Comparison of ENCODE assay signal across 19 cellular contexts in the genomic region with DNA sequence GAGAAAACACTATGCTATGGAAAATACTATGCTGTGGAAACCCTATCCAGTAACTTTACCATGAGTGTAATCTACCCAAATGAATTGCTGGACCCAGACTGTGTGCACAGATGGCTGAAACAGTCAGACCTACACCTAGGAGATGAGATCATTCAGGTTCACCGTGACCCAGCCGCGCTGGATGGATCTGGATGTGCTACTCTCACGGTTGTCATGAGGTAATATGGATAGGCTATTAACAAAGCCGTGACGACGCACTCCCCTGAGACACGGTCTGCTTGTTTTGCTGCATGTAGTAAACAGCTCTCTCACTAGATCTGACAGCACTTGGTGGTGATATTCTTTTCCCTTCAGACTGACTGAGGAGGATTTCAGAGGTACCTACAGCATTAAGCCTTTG.
DNase-seq lines count a peak whose midpoint lies in the region; ATAC-seq, FAIRE-seq and TF ChIP-seq lines count a peak whose summit lies in the region.
"Had no signal": no experiment of that assay in that cellular context is flagged by ENCODE, and none has a peak within 500 bp of the region (broad histone marks: within the 10 kb centered on the region; RNA-seq: fewer than 3 reads in every experiment).

No MANE protein-coding gene starts in this region.

- H3K36me3 ChIP-seq in right atrium auricular region (no peaks in the 10 kb centered on the region), kidney (ENCODE audit: control insufficient read depth in 1 of 2, insufficient read depth in 2 of 2, low read length in 2 of 2) (no peaks in the 10 kb centered on the region), testis (ENCODE audit: low read depth, missing control alignments) (no peaks in the 10 kb centered on the region), uterus (no peaks in the 10 kb centered on the region)
- H3K36me3 ChIP-seq: BE2C had no signal

- DNase-seq in Right ventricle myocardium superior (peak; percentile 27), right atrium auricular region (ENCODE audit: low spot score) (no peak), NCI-H510A treated with DMSO at 0.1 percent for 48 hours (lab: John Stamatoyannopoulos, UW) (peak; percentile 48), kidney (peak; percentile 38), testis (peak; percentile 17), uterus (no peak)
- no peak for DNase-seq in activated T-cell treated with anti-CD3 and anti-CD28 coated beads, Interleukin-2, amount 50 U/mL, for 24 hours
- DNase-seq: BE2C; CD4-positive, alpha-beta memory T cell; NCI-H146; NCI-H524 treated with DMSO at 0.1 percent for 48 hours; NK-92 treated with Interleukin-12 subunit alpha and Interleukin-12 subunit beta, amount 100 ng/mL, for 24 hours; PC-3; T-cell had no signal

- no peak overlapping the region for H3K9ac ChIP-seq in kidney (ENCODE audit: low read length in 2 of 2)

- no peaks in the 10 kb centered on the region for H3K27me3 ChIP-seq in right atrium auricular region
- no peaks in the 10 kb centered on the region for H3K27me3 ChIP-seq in testis
- H3K27me3 ChIP-seq in uterus, result no peaks in the 10 kb centered on the region
- H3K27me3 ChIP-seq: BE2C had no signal

- WGBS in testis, 2 donors, result 72 to 77% methylated on average over 8 of the region's 8 CpGs

- no peak for ATAC-seq in Right ventricle myocardium superior (ENCODE audit: poor library complexity)
- ATAC-seq in HG03520 (IDR thresholded peaks at IDR 0.05; ENCODE audit: unreplicated experiment), result no peak
- ATAC-seq: HCT116, PC-3, T-cell had no signal

- peaks cover 16% of the 10 kb centered on the region for H3K9me3 Mint-ChIP-seq in activated T-cell treated with anti-CD3 and anti-CD28 coated beads, Interleukin-2, amount 50 U/mL, for 24 hours

- intact Hi-C loops in Right ventricle myocardium superior (cut with DNase I) (no loop called here), kidney (cut with DNase I) (no loop called here), testis (cut with DNase I; ENCODE audit: low total_unique reads) (no loop called here), uterus (cut with DNase I; ENCODE audit: low total_unique reads) (no loop called here)

- H3K27me3 Mint-ChIP-seq in activated T-cell treated with anti-CD3 and anti-CD28 coated beads, Interleukin-2, amount 50 U/mL, for 24 hours, result no peaks in the 10 kb centered on the region
- H3K27me3 Mint-ChIP-seq: CD4-positive, alpha-beta memory T cell; IgD-negative memory B cell; T-cell had no signal

- no peak overlapping the region for H3K27ac Mint-ChIP-seq in activated T-cell treated with anti-CD3 and anti-CD28 coated beads, Interleukin-2, amount 50 U/mL, for 24 hours
- H3K27ac Mint-ChIP-seq: CD4-positive, alpha-beta memory T cell; IgD-negative memory B cell; T-cell had no signal

- TF ChIP-seq CTCF in right atrium auricular region (IDR thresholded peaks at IDR 0.05) (no peak), kidney (IDR thresholded peaks at IDR 0.05; ENCODE audit: borderline replicate concordance, extremely low read depth, insufficient read depth) (no peak), testis (IDR thresholded peaks at IDR 0.05) (no peak), uterus (IDR thresholded peaks at IDR 0.05) (no peak)

- no peaks in the 10 kb centered on the region for H3K9me3 ChIP-seq in right atrium auricular region
- no peaks in the 10 kb centered on the region for H3K9me3 ChIP-seq in kidney (ENCODE audit: control insufficient read depth in 1 of 2, low read length in 2 of 2)
- no peaks in the 10 kb centered on the region for H3K9me3 ChIP-seq in testis
- H3K9me3 ChIP-seq in uterus, result no peaks in the 10 kb centered on the region

- FAIRE-seq in kidney (lab: Jason Lieb, UNC), result no peak
- FAIRE-seq: D721Med had no signal

- TF ChIP-seq POLR2A in testis (IDR thresholded peaks at IDR 0.05) (no peak), uterus (IDR thresholded peaks at IDR 0.05) (no peak)

- no peaks in the 10 kb centered on the region for H3K4me1 ChIP-seq in right atrium auricular region
- no peaks in the 10 kb centered on the region for H3K4me1 ChIP-seq in kidney (ENCODE audit: control insufficient read depth in 1 of 2, insufficient read depth in 1 of 2, low read depth in 1 of 2, low read length in 2 of 2)
- no peaks in the 10 kb centered on the region for H3K4me1 ChIP-seq in testis
- H3K4me1 ChIP-seq in uterus, result no peaks in the 10 kb centered on the region
- H3K4me1 ChIP-seq: BE2C had no signal

- no peaks in the 10 kb centered on the region for H3K4me1 Mint-ChIP-seq in activated T-cell treated with anti-CD3 and anti-CD28 coated beads, Interleukin-2, amount 50 U/mL, for 24 hours (ENCODE audit: low read depth)
- H3K4me1 Mint-ChIP-seq: CD4-positive, alpha-beta memory T cell; IgD-negative memory B cell; T-cell had no signal

- H3K4me3 ChIP-seq in right atrium auricular region, result no peak overlapping the region
- no peak overlapping the region for H3K4me3 ChIP-seq in kidney (ENCODE audit: low read length in 2 of 2)
- no peak overlapping the region for H3K4me3 ChIP-seq in testis
- no peak overlapping the region for H3K4me3 ChIP-seq in uterus
- H3K4me3 ChIP-seq: SK-N-MC had no signal

- H3K27ac ChIP-seq in right atrium auricular region, result no peak overlapping the region
- H3K27ac ChIP-seq in kidney (ENCODE audit: low read depth in 2 of 2, low read length in 2 of 2), result no peak overlapping the region
- no peak overlapping the region for H3K27ac ChIP-seq in testis
- no peak overlapping the region for H3K27ac ChIP-seq in uterus
- H3K27ac ChIP-seq: SK-N-MC had no signal

- no peaks in the 10 kb centered on the region for H3K36me3 Mint-ChIP-seq in activated T-cell treated with anti-CD3 and anti-CD28 coated beads, Interleukin-2, amount 50 U/mL, for 24 hours (ENCODE audit: low read depth)
- H3K36me3 Mint-ChIP-seq: CD4-positive, alpha-beta memory T cell; T-cell had no signal

- no peak overlapping the region for H3K4me3 Mint-ChIP-seq in activated T-cell treated with anti-CD3 and anti-CD28 coated beads, Interleukin-2, amount 50 U/mL, for 24 hours
- H3K4me3 Mint-ChIP-seq: CD4-positive, alpha-beta memory T cell; IgD-negative memory B cell; T-cell had no signal

Comparison
In these comparisons a context has a peak if more than half of its experiments do, and no peak if none do; other contexts are left out.
1. DNase-seq: peak in Right ventricle myocardium superior (single experiment), NCI-H510A treated with DMSO at 0.1 percent for 48 hours (single experiment), kidney (single experiment) and testis (single experiment); none in right atrium auricular region (single experiment), uterus (0 of 2) and activated T-cell treated with anti-CD3 and anti-CD28 coated beads, Interleukin-2, amount 50 U/mL, for 24 hours (single experiment).